17 cellular contexts compared by ENCODE assay signal in genomic region chr3:52849656-52850055, GRCh38. TPM values are rescaled to one million over a fixed set of nuclear protein-coding genes. Genes with fewer than 3 reads are reported as not detected.
DNase-seq lines count a peak whose midpoint lies in the region; ATAC-seq, FAIRE-seq and TF ChIP-seq lines count a peak whose summit lies in the region.
"Had no signal": no experiment of that assay in that cellular context is flagged by ENCODE, and none has a peak within 500 bp of the region (broad histone marks: within the 10 kb centered on the region; RNA-seq: fewer than 3 reads in every experiment).

No MANE protein-coding gene starts in this region.

- TF ChIP-seq RAD21 in H1 (IDR thresholded peaks at IDR 0.05 in 1 of 2, conservative IDR thresholded peaks at IDR 0.05 in 1 of 2; ENCODE audit: low read depth in 2 of 2, low read length in 2 of 2), result no peak

- TF ChIP-seq CTCF in H1 (IDR thresholded peaks at IDR 0.05; ENCODE audit: control extremely low read depth in 1 of 3, insufficient read depth in 1 of 3, low read depth in 1 of 3, low read length in 3 of 3), result no peak

- H2AK5ac ChIP-seq in H1 (ENCODE audit: low read depth, low read length), result no peak overlapping the region

- no peak for TF ChIP-seq EP300 in H1 (IDR thresholded peaks at IDR 0.05; ENCODE audit: borderline replicate concordance in 1 of 2, low read depth in 2 of 2, low read length in 2 of 2)

- TF ChIP-seq POLR2A in H1 (IDR thresholded peaks at IDR 0.05; ENCODE audit: control extremely low read depth in 1 of 2, low read depth in 2 of 2, low read length in 2 of 2), result no peak

- H3K23me2 ChIP-seq in H1 (ENCODE audit: low read depth, low read length), result no peaks in the 10 kb centered on the region

- CTCF ChIA-PET in H1 (lab: Charles Lee; ENCODE audit: partially characterized antibody), result interaction anchor here (0.6 to 3.5 kb wide), 17 partner anchors 11 to 224 kb away, joined by 3 to 35 read pairs (median 7); no protein-coding TSS in a partner anchor

- no peak overlapping the region for H2BK5ac ChIP-seq in H1 (ENCODE audit: low read depth, low read length)

- ATAC-seq in HG02610 (IDR thresholded peaks at IDR 0.05; ENCODE audit: unreplicated experiment), result no peak
- ATAC-seq: A549, HCT116 had no signal

- no peak overlapping the region for H2BK12ac ChIP-seq in H1 (ENCODE audit: low read depth, low read length)

- intact Hi-C loops in posterior vena cava (cut with DNase I), result loop anchor here (10.0 kb wide), 2 partner anchors 75 to 85 kb away; no protein-coding TSS in a partner anchor

- no peak overlapping the region for H3K4me3 ChIP-seq in BLaER1 treated with 17β-estradiol and CSF1 and Interleukin-3, amounts not matched to agents 10 nM and 100 nM
- H3K4me3 ChIP-seq in H1 (ENCODE audit: extremely low read depth in 1 of 4, insufficient read depth in 2 of 4, low read depth in 3 of 4, low read length in 4 of 4), result no peak overlapping the region
- H3K4me3 ChIP-seq: A549 had no signal

- no peaks in the 10 kb centered on the region for H3K79me1 ChIP-seq in H1 (ENCODE audit: low read depth, low read length)

- no peak overlapping the region for H3K56ac ChIP-seq in H1 (replicated peaks; ENCODE audit: insufficient read length, low read depth, low read length)

- H3K4me1 ChIP-seq in BLaER1 treated with 17β-estradiol and CSF1 and Interleukin-3, amounts not matched to agents 10 nM and 100 nM, result peaks cover 43 to 71% (median 67%) of the 10 kb centered on the region in 10 experiments
- no peaks in the 10 kb centered on the region for H3K4me1 ChIP-seq in H1 (replicated peaks in 1 of 4; ENCODE audit: control insufficient read depth in 3 of 4, insufficient read depth in 4 of 4, low read length in 3 of 4)
- H3K4me1 ChIP-seq: A549 had no signal

- no peak overlapping the region for H4K91ac ChIP-seq in H1 (replicated peaks; ENCODE audit: insufficient read length, low read length)

- H4K20me1 ChIP-seq in BLaER1 treated with 17β-estradiol and CSF1 and Interleukin-3, amounts not matched to agents 10 nM and 100 nM, result peaks cover 0 to 12% (median 0%) of the 10 kb centered on the region in 11 experiments; a peak in 2 of 22 replicates
- peaks cover 0 to 2% of the 10 kb centered on the region in 2 experiments for H4K20me1 ChIP-seq in H1 (replicated peaks in 1 of 2; ENCODE audit: control insufficient read depth in 1 of 2, insufficient read depth in 2 of 2, low read length in 2 of 2)

- peak overlapping the region; percentile 29 to 97 (median 85); a peak in 20 of 22 replicates for H3K4me2 ChIP-seq in BLaER1 treated with 17β-estradiol and CSF1 and Interleukin-3, amounts not matched to agents 10 nM and 100 nM
- no peak overlapping the region for H3K4me2 ChIP-seq in H1 (ENCODE audit: insufficient read depth in 1 of 2, low read depth in 2 of 2, low read length in 2 of 2)
- H3K4me2 ChIP-seq: A549 had no signal

- H4K8ac ChIP-seq in H1 (ENCODE audit: extremely low read depth, insufficient read depth, low read length), result peak overlapping the region; percentile 51; the same call in 1 of the 2 replicates

- no peak overlapping the region for H4K5ac ChIP-seq in H1 (ENCODE audit: insufficient read length, low read depth, low read length)

- peak overlapping the region in 8 of 11 experiments; percentile 34 to 85 (median 74); a peak in 12 of 22 replicates for H3K27ac ChIP-seq in BLaER1 treated with 17β-estradiol and CSF1 and Interleukin-3, amounts not matched to agents 10 nM and 100 nM
- no peak overlapping the region for H3K27ac ChIP-seq in H1 (ENCODE audit: low read depth, low read length)
- H3K27ac ChIP-seq in temporal lobe (ENCODE audit: low read depth, low read length), result peak overlapping the region; percentile 77
- H3K27ac ChIP-seq in substantia nigra (ENCODE audit: low read depth, low read length, poor library complexity, severe bottlenecking), result no peak overlapping the region
- H3K27ac ChIP-seq: A549 had no signal

- H3K79me2 ChIP-seq in H1 (ENCODE audit: control insufficient read depth in 1 of 2, insufficient read depth in 2 of 2, low read length in 2 of 2), result no peaks in the 10 kb centered on the region

- H3K36me3 ChIP-seq in BLaER1 treated with 17β-estradiol and CSF1 and Interleukin-3, amounts not matched to agents 10 nM and 100 nM, result peaks cover 14 to 66% (median 38%) of the 10 kb centered on the region in 11 experiments
- H3K36me3 ChIP-seq in H1 (ENCODE audit: control insufficient read depth in 2 of 4, insufficient read depth in 4 of 4, low read length in 3 of 4), result peaks cover 3 to 13% (median 7%) of the 10 kb centered on the region in 4 experiments; a peak in 7 of 8 replicates

- H3K9ac ChIP-seq in BLaER1 treated with 17β-estradiol and CSF1 and Interleukin-3, amounts not matched to agents 10 nM and 100 nM, result peak overlapping the region in 8 of 11 experiments; percentile 12 to 61 (median 54); a peak in 7 of 22 replicates
- H3K9ac ChIP-seq in H1 (replicated peaks in 1 of 4; ENCODE audit: extremely low read depth in 1 of 4, low read depth in 3 of 4, low read length in 3 of 4), result no peak overlapping the region

- H2BK20ac ChIP-seq in H1 (ENCODE audit: low read length), result no peak overlapping the region

- no peak overlapping the region for H3K14ac ChIP-seq in H1 (ENCODE audit: insufficient read length)

- no peak for FAIRE-seq in H1 (lab: Jason Lieb, UNC)
- FAIRE-seq: A549 had no signal

- DNase-seq in H1 (ENCODE audit: low read depth in 1 of 2, low spot score in 2 of 2), result no peak
- peak; percentile 59 for DNase-seq in posterior vena cava (ENCODE audit: low spot score)
- DNase-seq in substantia nigra (lab: John Stamatoyannopoulos, UW), result no peak
- no peak for DNase-seq in SW 1271 (lab: John Stamatoyannopoulos, UW)
- DNase-seq: Calu3; CD4-positive, alpha-beta T cell; DMS 273 treated with DMSO at 0.1 percent for 48 hours; IMR-90 had no signal

- H3K18ac ChIP-seq in H1 (ENCODE audit: extremely low read depth, low read length), result no peak overlapping the region

- no peak overlapping the region for H3K23ac ChIP-seq in H1 (ENCODE audit: insufficient read length)

- 96% methylated on average over 15 of the region's 15 CpGs; no CpG with 5 or more reads in 1 of the 2 experiments for WGBS in H1 (ENCODE audit: extremely low coverage in 1 of 2, insufficient coverage in 1 of 2, insufficient read length in 1 of 2, insufficient replicate concordance in 2 of 2, low coverage in 1 of 2, low lambda C conversion rate in 2 of 2, missing lambda C conversion rate in 1 of 2), 2 experiments

- no peak overlapping the region for H2AFZ ChIP-seq in H1 (ENCODE audit: low read length)

- no peak overlapping the region for H3K4ac ChIP-seq in H1 (replicated peaks; ENCODE audit: insufficient read length, low read depth, low read length)

- no peaks in the 10 kb centered on the region for H3K9me3 ChIP-seq in BLaER1 treated with 17β-estradiol and CSF1 and Interleukin-3, amounts not matched to agents 10 nM and 100 nM (replicated peaks in 1 of 11)
- no peaks in the 10 kb centered on the region for H3K9me3 ChIP-seq in H1 (ENCODE audit: insufficient read depth in 2 of 2, low read depth in 1 of 2, low read length in 1 of 2)
- H3K9me3 ChIP-seq: A549 had no signal

- H3K27me3 ChIP-seq in BLaER1 treated with 17β-estradiol and CSF1 and Interleukin-3, amounts not matched to agents 10 nM and 100 nM, result no peaks in the 10 kb centered on the region
- H3K27me3 ChIP-seq in H1 (replicated peaks in 1 of 4; ENCODE audit: control insufficient read depth in 3 of 4, extremely low read depth in 1 of 4, insufficient read depth in 3 of 4, low read length in 3 of 4), result no peaks in the 10 kb centered on the region

- no peak overlapping the region for H2BK120ac ChIP-seq in H1 (replicated peaks; ENCODE audit: low read depth, low read length)

- POLR2A ChIA-PET in H1 (lab: Charles Lee; ENCODE audit: partially characterized antibody), result interaction anchor here (1.2 kb wide), 1 partner anchor 48 kb away, joined by 5 read pairs; the partner anchor contains the start of gene STIMATE

- no peak overlapping the region for H2BK15ac ChIP-seq in H1 (ENCODE audit: low read length)

RNA-seq across cellular contexts. Expression of gene MUSTN1, which starts 14.8 kb away (rescaled TPM):
- 0.84 and 2.4 TPM in 2 replicates for total RNA-seq in H1 (2021; fragmentation: NEBNext Ultra II Directional; extraction: Animal tissue kit (Norgen Biotek cat#: 25700))
- 1.1 and 3.0 TPM in 2 replicates for polyA plus RNA-seq in H1 (2011; rRNA removed)
- 3.1 TPM for polyA plus RNA-seq in H1 (2011; cell fraction: cytosol; rRNA removed)
- polyA plus RNA-seq in H1 (2011; cell fraction: nucleus; rRNA removed), result 22.0 TPM
- 4.1 to 4.9 TPM (median 4.6 TPM) in 3 of 4 replicates, not detected in the other for polyA plus RNA-seq in H1 (2012, experiment 1 of 2)
- polyA plus RNA-seq in H1 (2012, experiment 2 of 2), result 0.94 TPM
- polyA plus RNA-seq in H1 (2013, experiment 1 of 2), result 5.8 TPM
- 3.4 TPM for polyA plus RNA-seq in H1 (2013, experiment 2 of 2)
- 0.32 TPM in 1 of 2 replicates, not detected in the other for polyA minus RNA-seq in H1 (2011; rRNA and poly(A)+ RNA removed)
- not detected for polyA minus RNA-seq in H1 (2011; cell fraction: cytosol; rRNA and poly(A)+ RNA removed)
- 2.1 TPM for polyA minus RNA-seq in H1 (2011; cell fraction: nucleus; rRNA and poly(A)+ RNA removed)
- 100 to 1,000 TPM in 1 of 2 donors, 10 to 100 TPM in 1; 78.5 to 105 TPM for total RNA-seq in posterior vena cava
- 0.74 TPM for total RNA-seq in temporal lobe
- total RNA-seq: Daoy, H4, IMR-90 had no signal
- polyA plus RNA-seq: A549, AG04450, BJ, IMR-90 had no signal

RNA-seq across cellular contexts. Expression of gene ITIH4, which starts 19.2 kb away (rescaled TPM):
- 0.78 and 3.7 TPM in 2 replicates for total RNA-seq in H1 (2021; fragmentation: NEBNext Ultra II Directional; extraction: Animal tissue kit (Norgen Biotek cat#: 25700))
- polyA plus RNA-seq in H1 (2011; rRNA removed), result 3.2 and 3.4 TPM in 2 replicates
- 2.2 TPM for polyA plus RNA-seq in H1 (2011; cell fraction: cytosol; rRNA removed)
- polyA plus RNA-seq in H1 (2011; cell fraction: nucleus; rRNA removed), result 19.3 TPM
- polyA plus RNA-seq in H1 (2012, experiment 1 of 2), result 2.2 to 4.0 TPM (median 3.2 TPM) in 4 replicates
- 0.13 TPM for polyA plus RNA-seq in H1 (2012, experiment 2 of 2)
- 1.9 TPM for polyA plus RNA-seq in H1 (2013, experiment 1 of 2)
- 1.2 TPM for polyA plus RNA-seq in H1 (2013, experiment 2 of 2)
- 4.6 and 4.7 TPM in 2 replicates for polyA minus RNA-seq in H1 (2011; rRNA and poly(A)+ RNA removed)
- polyA minus RNA-seq in H1 (2011; cell fraction: cytosol; rRNA and poly(A)+ RNA removed), result 4.0 TPM
- 9.7 TPM for polyA minus RNA-seq in H1 (2011; cell fraction: nucleus; rRNA and poly(A)+ RNA removed)
- total RNA-seq in posterior vena cava (10 to 100 TPM; 19.1 to 28.8 TPM), temporal lobe (2.2 TPM)

RNA-seq across cellular contexts. Expression of gene STIMATE, which starts 47.7 kb away (rescaled TPM):
- total RNA-seq in H1 (2021; fragmentation: NEBNext Ultra II Directional; extraction: Animal tissue kit (Norgen Biotek cat#: 25700)), result 22.1 and 23.0 TPM in 2 replicates
- 17.5 and 33.0 TPM in 2 replicates for polyA plus RNA-seq in H1 (2011; rRNA removed)
- 18.6 TPM for polyA plus RNA-seq in H1 (2011; cell fraction: cytosol; rRNA removed)
- polyA plus RNA-seq in H1 (2011; cell fraction: nucleus; rRNA removed), result 59.9 TPM
- 12.2 to 19.4 TPM (median 15.0 TPM) in 4 replicates for polyA plus RNA-seq in H1 (2012, experiment 1 of 2)
- polyA plus RNA-seq in H1 (2012, experiment 2 of 2), result 8.8 TPM
- 26.4 TPM for polyA plus RNA-seq in H1 (2013, experiment 1 of 2)
- 27.2 TPM for polyA plus RNA-seq in H1 (2013, experiment 2 of 2)
- polyA minus RNA-seq in H1 (2011; rRNA and poly(A)+ RNA removed), result 19.6 and 21.4 TPM in 2 replicates
- polyA minus RNA-seq in H1 (2011; cell fraction: cytosol; rRNA and poly(A)+ RNA removed), result 22.6 TPM
- 24.2 TPM for polyA minus RNA-seq in H1 (2011; cell fraction: nucleus; rRNA and poly(A)+ RNA removed)
- 10 to 100 TPM; 20.7 to 24.1 TPM for total RNA-seq in posterior vena cava
- 8.1 TPM for total RNA-seq in temporal lobe

RNA-seq across cellular contexts. Expression of gene ITIH3, which starts 55.1 kb away (rescaled TPM):
- total RNA-seq in H1 (2021; fragmentation: NEBNext Ultra II Directional; extraction: Animal tissue kit (Norgen Biotek cat#: 25700)), result not detected in 2 replicates
- polyA plus RNA-seq in H1 (2011; rRNA removed), result not detected in 2 replicates
- polyA plus RNA-seq in H1 (2011; cell fraction: cytosol; rRNA removed), result 0.78 TPM
- polyA plus RNA-seq in H1 (2011; cell fraction: nucleus; rRNA removed), result not detected
- polyA plus RNA-seq in H1 (2012, experiment 1 of 2), result 0.20 to 0.52 TPM (median 0.21 TPM) in 3 of 4 replicates, not detected in the other
- not detected for polyA plus RNA-seq in H1 (2012, experiment 2 of 2)
- polyA plus RNA-seq in H1 (2013, experiment 1 of 2), result not detected
- polyA plus RNA-seq in H1 (2013, experiment 2 of 2), result 0.15 TPM
- polyA minus RNA-seq in H1 (2011; rRNA and poly(A)+ RNA removed), result not detected in 2 replicates
- not detected for polyA minus RNA-seq in H1 (2011; cell fraction: cytosol; rRNA and poly(A)+ RNA removed)
- not detected for polyA minus RNA-seq in H1 (2011; cell fraction: nucleus; rRNA and poly(A)+ RNA removed)
- total RNA-seq in posterior vena cava (10 to 100 TPM; 14.8 to 16.1 TPM), temporal lobe (not detected)
- total RNA-seq: Calu3; CD4-positive, alpha-beta T cell; Daoy; H4 had no signal

Comparison
In these comparisons a context has a peak if more than half of its experiments do, and no peak if none do; other contexts are left out.
1. H3K27ac ChIP-seq: peak in BLaER1 treated with 17β-estradiol and CSF1 and Interleukin-3, amounts not matched to agents 10 nM and 100 nM (8 of 11) and temporal lobe (single experiment); none in H1 (single experiment) and substantia nigra (single experiment).
2. H3K4me2 ChIP-seq: peak in BLaER1 treated with 17β-estradiol and CSF1 and Interleukin-3, amounts not matched to agents 10 nM and 100 nM (11 of 11); none in H1 (0 of 2).
3. H3K9ac ChIP-seq: peak in BLaER1 treated with 17β-estradiol and CSF1 and Interleukin-3, amounts not matched to agents 10 nM and 100 nM (8 of 11); none in H1 (0 of 4).
4. RNA of gene MUSTN1, which starts 14.8 kb away (total RNA-seq): 78.5 to 105 TPM in posterior vena cava; 0.84 to 2.4 TPM in H1 and 0.74 TPM in temporal lobe (single experiment); every median in the first group is over 10 times any median in the second.